9 cellular contexts compared by ENCODE assay signal in the genomic region with DNA sequence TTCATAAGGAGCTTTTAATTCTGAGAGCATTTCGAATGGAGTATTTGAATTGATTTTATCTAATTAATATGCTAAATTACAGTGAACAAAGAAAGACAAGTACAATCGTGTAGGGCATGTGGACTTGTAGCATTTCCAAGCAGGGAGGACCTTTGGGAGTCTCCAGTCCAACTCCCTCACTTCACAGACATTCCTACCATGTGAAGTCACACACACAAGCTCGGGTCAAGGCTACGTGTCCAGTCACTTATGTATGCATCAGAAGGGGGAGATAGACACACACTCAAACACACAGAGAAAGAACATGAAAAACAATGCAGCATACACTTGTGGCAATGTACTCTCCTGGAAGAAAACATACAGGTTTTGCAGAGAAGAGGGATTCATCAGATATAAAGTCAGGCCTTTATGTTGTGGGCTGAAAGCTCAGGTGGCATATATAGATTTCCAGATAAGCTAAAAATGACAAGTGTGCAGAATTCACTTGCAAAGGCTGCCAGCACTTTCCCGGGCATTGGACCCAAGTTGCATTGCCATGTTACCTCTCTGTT.
DNase-seq lines count a peak whose midpoint lies in the region; ATAC-seq and TF ChIP-seq lines count a peak whose summit lies in the region.
"Had no signal": no experiment of that assay in that cellular context is flagged by ENCODE, and none has a peak within 500 bp of the region (broad histone marks: within the 10 kb centered on the region; RNA-seq: fewer than 3 reads in every experiment).

No MANE protein-coding gene starts in this region.

- DNase-seq in Daoy (ENCODE audit: low read depth) = peak; percentile 80
- DNase-seq in M059J (ENCODE audit: low read depth) = peak; percentile 91
- DNase-seq in epithelial cell of esophagus (ENCODE audit: low read depth) = peak; percentile 76
- DNase-seq in omental fat pad (ENCODE audit: low spot score) = no peak
- DNase-seq in cerebellar cortex (ENCODE audit: low spot score) = no peak
- no peak for DNase-seq in middle frontal gyrus (ENCODE audit: extremely low spot score, low spot score)

- ATAC-seq in omental fat pad (ENCODE audit: low FRiP score) (peak; percentile 78), HG02588 (IDR thresholded peaks at IDR 0.05; ENCODE audit: unreplicated experiment) (no peak), GM18873 (IDR thresholded peaks at IDR 0.05; ENCODE audit: low FRiP score, unreplicated experiment) (no peak)
- ATAC-seq: K562 had no signal

- TF ChIP-seq CTCF in epithelial cell of esophagus (IDR thresholded peaks at IDR 0.05; ENCODE audit: insufficient read depth, low read depth, low read length, missing control alignments) (no peak), omental fat pad (IDR thresholded peaks at IDR 0.05) (no peak)

- H3K4me3 ChIP-seq in epithelial cell of esophagus (ENCODE audit: low read length) = no peak overlapping the region
- H3K4me3 ChIP-seq: K562 had no signal

Comparison
In these comparisons a context has a peak if more than half of its experiments do, and no peak if none do; other contexts are left out.
1. DNase-seq: peak in Daoy (single experiment), M059J (single experiment) and epithelial cell of esophagus (single experiment); none in omental fat pad (single experiment), cerebellar cortex (single experiment) and middle frontal gyrus (single experiment).